ENCODE assay signal across 15 cellular contexts in the genomic region with DNA sequence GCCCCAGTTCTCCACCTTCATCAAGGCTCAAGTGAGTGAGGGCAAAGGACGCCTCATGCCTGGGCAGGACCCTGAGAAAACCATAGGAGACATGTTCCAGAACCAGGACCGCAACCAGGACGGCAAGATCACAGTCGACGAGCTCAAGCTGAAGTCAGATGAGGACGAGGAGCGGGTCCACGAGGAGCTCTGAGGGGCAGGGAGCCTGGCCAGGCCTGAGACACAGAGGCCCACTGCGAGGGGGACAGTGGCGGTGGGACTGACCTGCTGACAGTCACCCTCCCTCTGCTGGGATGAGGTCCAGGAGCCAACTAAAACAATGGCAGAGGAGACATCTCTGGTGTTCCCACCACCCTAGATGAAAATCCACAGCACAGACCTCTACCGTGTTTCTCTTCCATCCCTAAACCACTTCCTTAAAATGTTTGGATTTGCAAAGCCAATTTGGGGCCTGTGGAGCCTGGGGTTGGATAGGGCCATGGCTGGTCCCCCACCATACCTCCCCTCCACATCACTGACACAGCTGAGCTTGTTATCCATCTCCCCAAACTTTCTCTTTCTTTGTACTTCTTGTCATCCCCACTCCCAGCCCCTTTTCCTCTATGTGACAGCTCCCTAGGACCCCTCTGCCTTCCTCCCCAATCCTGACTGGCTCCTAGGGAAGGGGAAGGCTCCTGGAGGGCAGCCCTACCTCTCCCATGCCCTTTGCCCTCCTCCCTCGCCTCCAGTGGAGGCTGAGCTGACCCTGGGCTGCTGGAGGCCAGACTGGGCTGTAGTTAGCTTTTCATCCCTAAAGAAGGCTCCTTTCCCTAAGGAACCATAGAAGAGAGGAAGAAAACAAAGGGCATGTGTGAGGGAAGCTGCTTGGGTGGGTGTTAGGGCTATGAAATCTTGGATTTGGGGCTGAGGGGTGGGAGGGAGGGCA. TPM values are rescaled to one million over a fixed set of nuclear protein-coding genes. Genes with fewer than 3 reads are reported as not detected.
DNase-seq lines count a peak whose midpoint lies in the region; ATAC-seq and TF ChIP-seq lines count a peak whose summit lies in the region.
"Had no signal": no experiment of that assay in that cellular context is flagged by ENCODE, and none has a peak within 500 bp of the region (broad histone marks: within the 10 kb centered on the region; RNA-seq: fewer than 3 reads in every experiment).

No MANE protein-coding gene starts in this region.

- peaks cover 2 to 6% of the 10 kb centered on the region in 2 experiments; a peak in 3 of 4 replicates for H3K36me3 ChIP-seq in HCT116 (ENCODE audit: control insufficient read depth in 1 of 2, insufficient read depth in 2 of 2, low read length in 2 of 2)
- H3K36me3 ChIP-seq in Panc1 (ENCODE audit: control insufficient read depth, insufficient read depth, low read length): peaks cover 2% of the 10 kb centered on the region; the same call in 1 of the 2 replicates
- peaks cover 2% of the 10 kb centered on the region for H3K36me3 ChIP-seq in mammary epithelial cell (ENCODE audit: insufficient read depth, low read length)
- H3K36me3 ChIP-seq in neuronal stem cell (replicated peaks in 1 of 2; ENCODE audit: control insufficient read depth in 2 of 2, insufficient read depth in 2 of 2, low read length in 2 of 2): peaks cover 27 to 78% of the 10 kb centered on the region in 2 donors

- intact Hi-C loops in HCT116 (cut with micrococcal nuclease): no loop called here
- intact Hi-C loops in Panc1 (cut with micrococcal nuclease; ENCODE audit: unreplicated experiment): no loop called here
- intact Hi-C loops in mammary epithelial cell (cut with micrococcal nuclease): no loop called here

- peak overlapping the region; percentile 44 for H3K18ac ChIP-seq in neuronal stem cell (ENCODE audit: low read length)

- POLR2A ChIA-PET in HCT116 (lab: Charles Lee) (interaction anchor here (1.1 kb wide), 1 partner anchor 20 kb away, joined by 3 read pairs; no protein-coding TSS in a partner anchor), Panc1 (lab: Charles Lee) (interaction anchor here (0.5 to 0.6 kb wide), 2 partner anchors 62 to 77 kb away, joined by 3 to 4 read pairs; no protein-coding TSS in a partner anchor)

- dilution Hi-C loops in mammary epithelial cell (cut with HindIII; ENCODE audit: low sequenced_read_pairs): no loop called here

- H3K9me3 Mint-ChIP-seq in activated T-cell treated with anti-CD3 and anti-CD28 coated beads, Interleukin-2, amount 50 U/mL, for 4 hours: no peaks in the 10 kb centered on the region
- H3K9me3 Mint-ChIP-seq: IgD-negative memory B cell had no signal

- CTCF ChIA-PET in HCT116 (lab: Charles Lee): no interaction called here
- CTCF ChIA-PET in Panc1 (lab: Charles Lee): no interaction called here
- CTCF ChIA-PET in mammary epithelial cell (lab: Charles Lee; ENCODE audit: low non-redundant PET): no interaction called here

- no peak overlapping the region for H2BK5ac ChIP-seq in neuronal stem cell (ENCODE audit: low read length)

- H3K4me3 ChIP-seq in HCT116 (replicated peaks in 1 of 2; ENCODE audit: low read depth in 1 of 2, low read length in 2 of 2) (no peak overlapping the region), Panc1 (ENCODE audit: low read depth in 2 of 2, low read length in 2 of 2) (no peak overlapping the region), mammary epithelial cell (replicated peaks in 1 of 3; ENCODE audit: insufficient read depth in 1 of 3, low read depth in 2 of 3, low read length in 3 of 3) (no peak overlapping the region), neuronal stem cell (ENCODE audit: low read length in 2 of 2) (no peak overlapping the region)
- H3K4me3 ChIP-seq: BLaER1 treated with 17β-estradiol and CSF1 and Interleukin-3, amounts not matched to agents 10 nM and 100 nM had no signal

- no peaks in the 10 kb centered on the region for H3K9me3 ChIP-seq in HCT116 (ENCODE audit: control insufficient read depth in 1 of 2, insufficient read depth in 1 of 2, low read depth in 1 of 2, low read length in 2 of 2)
- no peaks in the 10 kb centered on the region for H3K9me3 ChIP-seq in Panc1 (ENCODE audit: control insufficient read depth, insufficient read depth, low read depth, low read length)
- no peaks in the 10 kb centered on the region for H3K9me3 ChIP-seq in mammary epithelial cell (replicated peaks; ENCODE audit: insufficient read depth, low read length)
- H3K9me3 ChIP-seq in neuronal stem cell (replicated peaks in 1 of 2; ENCODE audit: control insufficient read depth in 2 of 2, insufficient read depth in 1 of 2, low read depth in 1 of 2, low read length in 2 of 2): peaks cover 0 to 3% of the 10 kb centered on the region in 2 donors
- H3K9me3 ChIP-seq: BLaER1 treated with 17β-estradiol and CSF1 and Interleukin-3, amounts not matched to agents 10 nM and 100 nM had no signal

- TF ChIP-seq POLR2A in HCT116 (IDR thresholded peaks at IDR 0.05; ENCODE audit: borderline replicate concordance, extremely low read depth, insufficient read depth, insufficient read length): no peak

- DNase-seq in HCT116 (ENCODE audit: low read depth, low spot score) (no peak), Panc1 (ENCODE audit: low read depth, low spot score) (no peak), mammary epithelial cell (no peak), neuronal stem cell (ENCODE audit: low spot score) (no peak)
- DNase-seq in activated T-cell treated with anti-CD3 and anti-CD28 coated beads, Interleukin-2, amount 50 U/mL, for 4 hours: no peak
- DNase-seq: DMS 273 treated with DMSO at 0.1 percent for 48 hours, NCI-H1436 treated with DMSO at 0.1 percent for 48 hours, NCI-H2081 treated with DMSO at 0.1 percent for 48 hours, NCI-H226, NCI-H526 treated with DMSO at 0.1 percent for 48 hours, SHP77 treated with DMSO at 0.1 percent for 48 hours had no signal

- in situ Hi-C loops in Panc1 (cut with HindIII; ENCODE audit: low pct_unique_long_range_greater_than_20kb, low sequenced_read_pairs): no loop called here
- in situ Hi-C loops in mammary epithelial cell (cut with MboI; ENCODE audit: low sequenced_read_pairs in 2 of 2): no loop called here

- H3K27ac ChIP-seq in HCT116 (ENCODE audit: low read depth, low read length) (no peak overlapping the region), Panc1 (ENCODE audit: low read length) (no peak overlapping the region; the same call in 1 of the 2 replicates), mammary epithelial cell (ENCODE audit: insufficient read depth, low read depth, low read length) (no peak overlapping the region), neuronal stem cell (replicated peaks; ENCODE audit: low read length) (peak overlapping the region; percentile 31)
- H3K27ac ChIP-seq: BLaER1 treated with 17β-estradiol and CSF1 and Interleukin-3, amounts not matched to agents 10 nM and 100 nM had no signal

- H3K79me2 ChIP-seq in HCT116 (ENCODE audit: insufficient read depth, low read length) (no peaks in the 10 kb centered on the region), mammary epithelial cell (ENCODE audit: insufficient read depth, low read length) (no peaks in the 10 kb centered on the region)

- H3K4me1 Mint-ChIP-seq in activated T-cell treated with anti-CD3 and anti-CD28 coated beads, Interleukin-2, amount 50 U/mL, for 4 hours (ENCODE audit: low read depth): no peaks in the 10 kb centered on the region
- H3K4me1 Mint-ChIP-seq: IgD-negative memory B cell had no signal

- no peaks in the 10 kb centered on the region for H3K9me2 ChIP-seq in HCT116 (ENCODE audit: insufficient read depth)

- TF ChIP-seq RAD21 in HCT116 (IDR thresholded peaks at IDR 0.05; ENCODE audit: low read depth): no peak

- H4K20me1 ChIP-seq in HCT116 (ENCODE audit: insufficient read depth): no peaks in the 10 kb centered on the region
- H4K20me1 ChIP-seq in mammary epithelial cell (ENCODE audit: insufficient read depth, low read length): no peaks in the 10 kb centered on the region

- no peak overlapping the region for H2BK12ac ChIP-seq in neuronal stem cell (ENCODE audit: low read length)

- RAD21 ChIA-PET in HCT116 (lab: Charles Lee; ENCODE audit: low non-redundant PET in 1 of 2, low total read pairs in 2 of 2, uncharacterized antibody in 2 of 2, unreplicated experiment in 2 of 2): no interaction called here

- no peak overlapping the region for H2AFZ ChIP-seq in HCT116 (ENCODE audit: low read depth, low read length, poor library complexity, severe bottlenecking)
- no peak overlapping the region for H2AFZ ChIP-seq in mammary epithelial cell (ENCODE audit: low read depth, low read length)
- H2AFZ ChIP-seq in neuronal stem cell (ENCODE audit: low read length): no peak overlapping the region

- no peak overlapping the region for H3K9ac ChIP-seq in HCT116 (ENCODE audit: low read length)
- H3K9ac ChIP-seq in mammary epithelial cell (ENCODE audit: insufficient read depth, low read length): no peak overlapping the region
- H3K9ac ChIP-seq in neuronal stem cell (ENCODE audit: low read depth, low read length, poor library complexity): no peak overlapping the region
- H3K9ac ChIP-seq: BLaER1 treated with 17β-estradiol and CSF1 and Interleukin-3, amounts not matched to agents 10 nM and 100 nM had no signal

- no peak overlapping the region for H4K91ac ChIP-seq in neuronal stem cell (ENCODE audit: low read depth, low read length, poor library complexity)

- peak overlapping the region; percentile 53 for H2AK5ac ChIP-seq in neuronal stem cell (ENCODE audit: low read depth, low read length)

- TF ChIP-seq CTCF in HCT116 (IDR thresholded peaks at IDR 0.05 in 2 of 3, conservative IDR thresholded peaks at IDR 0.05 in 1 of 3; ENCODE audit: borderline replicate concordance in 1 of 3, insufficient read depth in 1 of 3, low read depth in 2 of 3, low read length in 2 of 3) (no peak), Panc1 (IDR thresholded peaks at IDR 0.05) (no peak), mammary epithelial cell (conservative IDR thresholded peaks at IDR 0.05 in 1 of 2, IDR thresholded peaks at IDR 0.05 in 1 of 2; ENCODE audit: extremely low read depth in 1 of 2, insufficient read depth in 1 of 2, low read depth in 1 of 2, low read length in 2 of 2) (no peak)

- no peaks in the 10 kb centered on the region for H3K27me3 Mint-ChIP-seq in activated T-cell treated with anti-CD3 and anti-CD28 coated beads, Interleukin-2, amount 50 U/mL, for 4 hours (ENCODE audit: low read depth)

- peak overlapping the region; percentile 58 for H4K8ac ChIP-seq in neuronal stem cell (ENCODE audit: low read depth, low read length)

- H3K27me3 ChIP-seq in HCT116 (ENCODE audit: insufficient read depth, low read length) (no peaks in the 10 kb centered on the region), Panc1 (ENCODE audit: control insufficient read depth, insufficient read depth, low read length) (no peaks in the 10 kb centered on the region), mammary epithelial cell (ENCODE audit: insufficient read depth, low read length) (no peaks in the 10 kb centered on the region), neuronal stem cell (ENCODE audit: control insufficient read depth in 3 of 3, insufficient read depth in 3 of 3, low read depth in 1 of 3, low read length in 3 of 3) (peaks cover 0 to 2% (median 0%) of the 10 kb centered on the region in 3 experiments)
- H3K27me3 ChIP-seq: BLaER1 treated with 17β-estradiol and CSF1 and Interleukin-3, amounts not matched to agents 10 nM and 100 nM had no signal

- H3K4me2 ChIP-seq in HCT116 (ENCODE audit: low read length): no peak overlapping the region
- no peak overlapping the region for H3K4me2 ChIP-seq in mammary epithelial cell (ENCODE audit: insufficient read depth, low read depth, low read length)
- no peak overlapping the region for H3K4me2 ChIP-seq in neuronal stem cell (ENCODE audit: insufficient read depth, low read length, poor library complexity, severe bottlenecking)
- H3K4me2 ChIP-seq: BLaER1 treated with 17β-estradiol and CSF1 and Interleukin-3, amounts not matched to agents 10 nM and 100 nM had no signal

- ATAC-seq in HCT116: no peak; the same call in 1 of the 2 replicates
- peak; percentile 4 for ATAC-seq in Panc1
- no peak for ATAC-seq in activated T-cell treated with anti-CD3 and anti-CD28 coated beads, Interleukin-2, amount 50 U/mL, for 4 hours
- no peak for ATAC-seq in HG02885 (IDR thresholded peaks at IDR 0.05; ENCODE audit: poor library complexity, unreplicated experiment)
- no peak for ATAC-seq in HG03159 (IDR thresholded peaks at IDR 0.05; ENCODE audit: unreplicated experiment)

- H3K79me1 ChIP-seq in neuronal stem cell (ENCODE audit: low read depth, low read length): no peaks in the 10 kb centered on the region

- H3K23ac ChIP-seq in neuronal stem cell (ENCODE audit: low read depth, low read length, poor library complexity): no peak overlapping the region

- BruUV-seq in HCT116 (replicated peaks; lab: Mats Ljungman, UMichigan): TSS peak; percentile 55
- TSS peak; percentile 89 for BruUV-seq in Panc1 (replicated peaks; lab: Mats Ljungman, UMichigan)
- BruUV-seq in mammary epithelial cell (replicated peaks; lab: Mats Ljungman, UMichigan): TSS peak; percentile 52

- 94% methylated on average over 12 of the region's 12 CpGs for WGBS in mammary epithelial cell (ENCODE audit: low coverage, missing lambda C conversion rate)
- WGBS in neuronal stem cell (ENCODE audit: extremely low coverage in 2 of 2, insufficient read length in 2 of 2, insufficient replicate concordance in 1 of 2), 2 donors: no CpG with 5 or more reads among the region's 12 CpGs

- no peak overlapping the region for H2BK120ac ChIP-seq in neuronal stem cell (ENCODE audit: low read depth, low read length)

- H3K14ac ChIP-seq in neuronal stem cell (ENCODE audit: low read length): no peak overlapping the region

- no peaks in the 10 kb centered on the region for H3K4me1 ChIP-seq in HCT116 (ENCODE audit: control insufficient read depth in 1 of 2, insufficient read depth in 2 of 2, low read length in 2 of 2)
- no peaks in the 10 kb centered on the region; the same call in 1 of the 2 replicates for H3K4me1 ChIP-seq in Panc1 (ENCODE audit: control insufficient read depth, insufficient read depth, low read length)
- H3K4me1 ChIP-seq in mammary epithelial cell (ENCODE audit: insufficient read depth, low read length): no peaks in the 10 kb centered on the region
- peaks cover 3 to 31% of the 10 kb centered on the region in 2 donors for H3K4me1 ChIP-seq in neuronal stem cell (ENCODE audit: control insufficient read depth in 2 of 2, insufficient read depth in 1 of 2, low read depth in 1 of 2, low read length in 2 of 2)
- H3K4me1 ChIP-seq: BLaER1 treated with 17β-estradiol and CSF1 and Interleukin-3, amounts not matched to agents 10 nM and 100 nM had no signal

- H3K4ac ChIP-seq in neuronal stem cell (ENCODE audit: low read length): no peak overlapping the region

- no peak overlapping the region for H3K4me3 Mint-ChIP-seq in activated T-cell treated with anti-CD3 and anti-CD28 coated beads, Interleukin-2, amount 50 U/mL, for 4 hours

- no peaks in the 10 kb centered on the region for H3K36me3 Mint-ChIP-seq in activated T-cell treated with anti-CD3 and anti-CD28 coated beads, Interleukin-2, amount 50 U/mL, for 4 hours (ENCODE audit: insufficient read depth)

- no peak overlapping the region for H2BK15ac ChIP-seq in neuronal stem cell (ENCODE audit: low read length)

RNA-seq across cellular contexts. Expression of a gene that starts 9.7 kb away (rescaled TPM):
- 78.5 TPM for total RNA-seq in HCT116 (2021; ENCODE audit: unreplicated experiment)
- polyA plus RNA-seq in HCT116 (2012): 70.0 and 93.6 TPM in 2 replicates
- 190 TPM for total RNA-seq in Panc1 (2021; ENCODE audit: unreplicated experiment)
- 299 TPM for polyA plus RNA-seq in Panc1 (2012; ENCODE audit: insufficient read length)
- 100 to 1,000 TPM; 131 to 137 TPM for total RNA-seq in mammary epithelial cell
- polyA plus RNA-seq in mammary epithelial cell: 99.6 TPM
- polyA minus RNA-seq in mammary epithelial cell: 46.0 TPM
- polyA plus RNA-seq in neuronal stem cell (2013, experiment 1 of 2): 166 TPM
- polyA plus RNA-seq in neuronal stem cell (2013, experiment 2 of 2): 162 TPM
- 1 to 10 TPM in 1 of 3 donors, under 1 TPM in 2; 0.68 to 1.2 (median 0.76) TPM for total RNA-seq in activated T-cell treated with anti-CD3 and anti-CD28 coated beads, Interleukin-2, amount 50 U/mL, for 4 hours
- polyA plus RNA-seq: IgD-negative memory B cell had no signal

RNA-seq across cellular contexts. Expression of a gene that starts 10.7 kb away (rescaled TPM):
- total RNA-seq in HCT116 (2021; ENCODE audit: unreplicated experiment): 23.4 TPM
- 17.4 and 22.0 TPM in 2 replicates for polyA plus RNA-seq in HCT116 (2012)
- total RNA-seq in Panc1 (2021; ENCODE audit: unreplicated experiment): 58.9 TPM
- 110 TPM for polyA plus RNA-seq in Panc1 (2012; ENCODE audit: insufficient read length)
- total RNA-seq in mammary epithelial cell: 10 to 100 TPM; 30.5 to 42.3 TPM
- 32.7 TPM for polyA plus RNA-seq in mammary epithelial cell
- polyA minus RNA-seq in mammary epithelial cell: 6.2 TPM
- 36.9 TPM for polyA plus RNA-seq in neuronal stem cell (2013, experiment 1 of 2)
- polyA plus RNA-seq in neuronal stem cell (2013, experiment 2 of 2): 37.5 TPM
- 1 to 10 TPM; 2.0 to 3.6 (median 2.5) TPM for total RNA-seq in activated T-cell treated with anti-CD3 and anti-CD28 coated beads, Interleukin-2, amount 50 U/mL, for 4 hours

RNA-seq across cellular contexts. Expression of a gene that starts 13.6 kb away (rescaled TPM):
- total RNA-seq in HCT116 (2021; ENCODE audit: unreplicated experiment) (110 TPM), Panc1 (2021; ENCODE audit: unreplicated experiment) (118 TPM), mammary epithelial cell (10 to 100 TPM; 40.5 to 55.2 TPM)
- 83.7 and 114 TPM in 2 replicates for polyA plus RNA-seq in HCT116 (2012)
- 135 TPM for polyA plus RNA-seq in Panc1 (2012; ENCODE audit: insufficient read length)
- polyA plus RNA-seq in mammary epithelial cell: 55.0 TPM
- polyA minus RNA-seq in mammary epithelial cell: 46.8 TPM
- polyA plus RNA-seq in neuronal stem cell (2013, experiment 1 of 2): 111 TPM
- 110 TPM for polyA plus RNA-seq in neuronal stem cell (2013, experiment 2 of 2)
- 10 to 100 TPM; 29.7 to 53.6 (median 41.9) TPM for total RNA-seq in activated T-cell treated with anti-CD3 and anti-CD28 coated beads, Interleukin-2, amount 50 U/mL, for 4 hours

RNA-seq across cellular contexts. Expression of a gene that starts 15.1 kb away (rescaled TPM):
- total RNA-seq in HCT116 (2021; ENCODE audit: unreplicated experiment): not detected
- polyA plus RNA-seq in HCT116 (2012): 0.04 and 0.06 TPM in 2 replicates
- not detected for total RNA-seq in Panc1 (2021; ENCODE audit: unreplicated experiment)
- polyA plus RNA-seq in Panc1 (2012; ENCODE audit: insufficient read length): not detected
- total RNA-seq in mammary epithelial cell: under 1 TPM; 0.38 to 0.67 TPM
- 0.11 TPM for polyA plus RNA-seq in mammary epithelial cell
- polyA minus RNA-seq in mammary epithelial cell: not detected
- polyA plus RNA-seq in neuronal stem cell (2013, experiment 1 of 2): 0.04 TPM
- polyA plus RNA-seq in neuronal stem cell (2013, experiment 2 of 2): 0.04 TPM
- total RNA-seq in activated T-cell treated with anti-CD3 and anti-CD28 coated beads, Interleukin-2, amount 50 U/mL, for 4 hours: not detected

RNA-seq across cellular contexts. Expression of a gene that starts 36.0 kb away (rescaled TPM):
- 224 TPM for total RNA-seq in HCT116 (2021; ENCODE audit: unreplicated experiment)
- polyA plus RNA-seq in HCT116 (2012): 322 and 372 TPM in 2 replicates
- 352 TPM for total RNA-seq in Panc1 (2021; ENCODE audit: unreplicated experiment)
- polyA plus RNA-seq in Panc1 (2012; ENCODE audit: insufficient read length): 528 TPM
- 100 to 1,000 TPM; 444 to 578 TPM for total RNA-seq in mammary epithelial cell
- 223 TPM for polyA plus RNA-seq in mammary epithelial cell
- polyA minus RNA-seq in mammary epithelial cell: 582 TPM
- polyA plus RNA-seq in neuronal stem cell (2013, experiment 1 of 2): 55.6 TPM
- 57.2 TPM for polyA plus RNA-seq in neuronal stem cell (2013, experiment 2 of 2)
- total RNA-seq in activated T-cell treated with anti-CD3 and anti-CD28 coated beads, Interleukin-2, amount 50 U/mL, for 4 hours: under 1 TPM; 0.86 to 0.98 (median 0.92) TPM

Comparison
In these comparisons a context has a peak if more than half of its experiments do, and no peak if none do; other contexts are left out.
1. RNA of a gene that starts 9.7 kb away (total RNA-seq): 190 TPM in Panc1 (single experiment), 131 to 137 TPM in mammary epithelial cell and 78.5 TPM in HCT116 (single experiment); 0.68 to 1.2 TPM in activated T-cell treated with anti-CD3 and anti-CD28 coated beads, Interleukin-2, amount 50 U/mL, for 4 hours; every median in the first group is over 10 times any median in the second.